ENCODE assay signal across 2 cellular contexts in the genomic region with DNA sequence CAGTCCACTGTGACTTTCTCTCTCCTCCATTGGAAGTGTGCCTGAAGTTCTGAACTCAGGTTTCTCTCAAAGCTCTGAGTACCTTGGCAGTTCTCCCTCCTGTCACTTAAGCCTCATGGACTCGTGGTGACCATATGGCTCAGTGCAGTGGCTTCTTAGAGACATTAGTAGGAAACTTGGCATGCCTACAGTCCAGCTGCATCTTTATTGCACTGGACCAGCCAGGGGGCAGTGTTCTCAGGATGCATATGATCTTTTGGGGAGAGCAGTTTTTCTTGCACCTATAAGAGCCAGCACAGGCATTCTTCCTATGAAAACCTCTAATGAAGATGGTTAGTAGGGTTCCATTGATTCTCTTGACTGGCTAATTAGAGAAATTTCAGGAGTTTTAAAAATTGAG.
TF ChIP-seq lines count a peak whose summit lies in the region.

No MANE protein-coding gene starts in this region.

TF ChIP-seq in liver, 16 proteins besides CTCF, POLR2A, EP300 and RAD21:
- no peak for TF ChIP-seq NR2F2 (IDR thresholded peaks at IDR 0.05)
- no peak for TF ChIP-seq RXRA (IDR thresholded peaks at IDR 0.05)
- no peak for TF ChIP-seq GABPA (IDR thresholded peaks at IDR 0.05 in 1 of 2, conservative IDR thresholded peaks at IDR 0.05 in 1 of 2)
- TF ChIP-seq, protein P1, sequence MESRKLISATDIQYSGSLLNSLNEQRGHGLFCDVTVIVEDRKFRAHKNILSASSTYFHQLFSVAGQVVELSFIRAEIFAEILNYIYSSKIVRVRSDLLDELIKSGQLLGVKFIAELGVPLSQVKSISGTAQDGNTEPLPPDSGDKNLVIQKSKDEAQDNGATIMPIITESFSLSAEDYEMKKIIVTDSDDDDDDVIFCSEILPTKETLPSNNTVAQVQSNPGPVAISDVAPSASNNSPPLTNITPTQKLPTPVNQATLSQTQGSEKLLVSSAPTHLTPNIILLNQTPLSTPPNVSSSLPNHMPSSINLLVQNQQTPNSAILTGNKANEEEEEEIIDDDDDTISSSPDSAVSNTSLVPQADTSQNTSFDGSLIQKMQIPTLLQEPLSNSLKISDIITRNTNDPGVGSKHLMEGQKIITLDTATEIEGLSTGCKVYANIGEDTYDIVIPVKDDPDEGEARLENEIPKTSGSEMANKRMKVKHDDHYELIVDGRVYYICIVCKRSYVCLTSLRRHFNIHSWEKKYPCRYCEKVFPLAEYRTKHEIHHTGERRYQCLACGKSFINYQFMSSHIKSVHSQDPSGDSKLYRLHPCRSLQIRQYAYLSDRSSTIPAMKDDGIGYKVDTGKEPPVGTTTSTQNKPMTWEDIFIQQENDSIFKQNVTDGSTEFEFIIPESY (IDR thresholded peaks at IDR 0.05), result no peak
- TF ChIP-seq, protein P2, sequence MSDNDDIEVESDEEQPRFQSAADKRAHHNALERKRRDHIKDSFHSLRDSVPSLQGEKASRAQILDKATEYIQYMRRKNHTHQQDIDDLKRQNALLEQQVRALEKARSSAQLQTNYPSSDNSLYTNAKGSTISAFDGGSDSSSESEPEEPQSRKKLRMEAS (IDR thresholded peaks at IDR 0.05), result no peak
- TF ChIP-seq SP1 (IDR thresholded peaks at IDR 0.05), result no peak
- TF ChIP-seq HNF4G (IDR thresholded peaks at IDR 0.05), result no peak
- TF ChIP-seq YY1 (IDR thresholded peaks at IDR 0.05), result no peak
- no peak for TF ChIP-seq JUND (IDR thresholded peaks at IDR 0.05)
- TF ChIP-seq TAF1 (conservative IDR thresholded peaks at IDR 0.05), result no peak
- no peak for TF ChIP-seq REST (IDR thresholded peaks at IDR 0.05)
- no peak for TF ChIP-seq EGR1 (IDR thresholded peaks at IDR 0.05; ENCODE audit: low read depth in 2 of 2)
- no peak for TF ChIP-seq FOXA2 (IDR thresholded peaks at IDR 0.05)
- TF ChIP-seq ATF3 (IDR thresholded peaks at IDR 0.05), result no peak
TF ChIP-seq in liver: peak in this region for 0.

TF ChIP-seq in HepG2, 621 proteins besides CTCF, POLR2A, EP300 and RAD21:
- TF ChIP-seq TRIM24 (CRISPR knock-in tag; IDR thresholded peaks at IDR 0.05) (no peak), HNF4A (CRISPR knock-in tag; IDR thresholded peaks at IDR 0.05) (no peak), SRSF4 (IDR thresholded peaks at IDR 0.05; ENCODE audit: low read depth, low read length, poor library complexity, severe bottlenecking) (no peak)
- TF ChIP-seq, protein P3, sequence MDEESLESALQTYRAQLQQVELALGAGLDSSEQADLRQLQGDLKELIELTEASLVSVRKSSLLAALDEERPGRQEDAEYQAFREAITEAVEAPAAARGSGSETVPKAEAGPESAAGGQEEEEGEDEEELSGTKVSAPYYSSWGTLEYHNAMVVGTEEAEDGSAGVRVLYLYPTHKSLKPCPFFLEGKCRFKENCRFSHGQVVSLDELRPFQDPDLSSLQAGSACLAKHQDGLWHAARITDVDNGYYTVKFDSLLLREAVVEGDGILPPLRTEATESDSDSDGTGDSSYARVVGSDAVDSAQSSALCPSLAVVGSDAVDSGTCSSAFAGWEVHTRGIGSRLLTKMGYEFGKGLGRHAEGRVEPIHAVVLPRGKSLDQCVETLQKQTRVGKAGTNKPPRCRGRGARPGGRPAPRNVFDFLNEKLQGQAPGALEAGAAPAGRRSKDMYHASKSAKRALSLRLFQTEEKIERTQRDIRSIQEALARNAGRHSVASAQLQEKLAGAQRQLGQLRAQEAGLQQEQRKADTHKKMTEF (CRISPR knock-in tag; IDR thresholded peaks at IDR 0.05), result no peak
- TF ChIP-seq, protein P4, sequence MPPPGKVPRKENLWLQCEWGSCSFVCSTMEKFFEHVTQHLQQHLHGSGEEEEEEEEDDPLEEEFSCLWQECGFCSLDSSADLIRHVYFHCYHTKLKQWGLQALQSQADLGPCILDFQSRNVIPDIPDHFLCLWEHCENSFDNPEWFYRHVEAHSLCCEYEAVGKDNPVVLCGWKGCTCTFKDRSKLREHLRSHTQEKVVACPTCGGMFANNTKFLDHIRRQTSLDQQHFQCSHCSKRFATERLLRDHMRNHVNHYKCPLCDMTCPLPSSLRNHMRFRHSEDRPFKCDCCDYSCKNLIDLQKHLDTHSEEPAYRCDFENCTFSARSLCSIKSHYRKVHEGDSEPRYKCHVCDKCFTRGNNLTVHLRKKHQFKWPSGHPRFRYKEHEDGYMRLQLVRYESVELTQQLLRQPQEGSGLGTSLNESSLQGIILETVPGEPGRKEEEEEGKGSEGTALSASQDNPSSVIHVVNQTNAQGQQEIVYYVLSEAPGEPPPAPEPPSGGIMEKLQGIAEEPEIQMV (CRISPR knock-in tag; IDR thresholded peaks at IDR 0.05; ENCODE audit: low read depth), result no peak
